Comparison of ENCODE assay signal across 25 cellular contexts in genomic region chr5:2534970-2535369, GRCh38.
"Had no signal": no experiment of that assay in that cellular context is flagged by ENCODE, and none has a peak within 500 bp of the region (broad histone marks: within the 10 kb centered on the region; RNA-seq: fewer than 3 reads in every experiment).

No MANE protein-coding gene starts in this region.

- H3K4me3 Mint-ChIP-seq: effector memory CD8-positive, alpha-beta T cell; endodermal cell; mesothelial cell of epicardium; naive B cell had no signal

- DNase-seq: colonic mucosa; dermis blood vessel endothelial cell; dorsolateral prefrontal cortex; effector CD8-positive, alpha-beta T cell; effector memory CD8-positive, alpha-beta T cell; endodermal cell; erythroblast; esophagus squamous epithelium; foreskin fibroblast; foreskin melanocyte; gastrocnemius medialis; glutamatergic neuron; head of caudate nucleus; heart right ventricle; hippocampal formation; left colon; left lung; left ventricle myocardium superior; lower lobe of right lung; mesenchymal stem cell; mucosa of descending colon; naive B cell had no signal

- H3K27me3 ChIP-seq: colonic mucosa, gastrocnemius medialis had no signal

- H3K9me3 ChIP-seq: colonic mucosa, gastrocnemius medialis had no signal

- H3K36me3 Mint-ChIP-seq: mesothelial cell of epicardium, naive B cell had no signal

- H3K4me1 ChIP-seq: colonic mucosa, esophagus squamous epithelium, gastrocnemius medialis, heart right ventricle, left lung, lower lobe of right lung had no signal

- H3K27ac ChIP-seq: colonic mucosa, dorsolateral prefrontal cortex, epithelial cell of prostate, esophagus squamous epithelium, gastrocnemius medialis, heart right ventricle, left lung, lower lobe of right lung had no signal

- H3K4me3 ChIP-seq: colonic mucosa, dorsolateral prefrontal cortex, esophagus squamous epithelium, gastrocnemius medialis, heart right ventricle, left lung, lower lobe of right lung, mucosa of descending colon had no signal

- H3K4me1 Mint-ChIP-seq: mesothelial cell of epicardium, naive B cell had no signal

- H3K36me3 ChIP-seq: colonic mucosa, esophagus squamous epithelium, gastrocnemius medialis, heart right ventricle, left lung, lower lobe of right lung had no signal

- ATAC-seq: effector memory CD8-positive, alpha-beta T cell; esophagus mucosa; gastrocnemius medialis; heart right ventricle; left colon; left lung; left ventricle myocardium superior; lower lobe of right lung; mucosa of descending colon had no signal

- H3K27ac Mint-ChIP-seq: effector memory CD8-positive, alpha-beta T cell; endodermal cell; mesothelial cell of epicardium; naive B cell had no signal

- H3K27me3 Mint-ChIP-seq: effector memory CD8-positive, alpha-beta T cell; naive B cell had no signal
